Comparison of ENCODE assay signal across 22 cellular contexts in genomic region chr7:33742999-33743587, GRCh38.
DNase-seq lines count a peak whose midpoint lies in the region; ATAC-seq and TF ChIP-seq lines count a peak whose summit lies in the region.
"Had no signal": no experiment of that assay in that cellular context is flagged by ENCODE, and none has a peak within 500 bp of the region (broad histone marks: within the 10 kb centered on the region; RNA-seq: fewer than 3 reads in every experiment).

No MANE protein-coding gene starts in this region.

- H3K27me3 Mint-ChIP-seq in MCF 10A (ENCODE audit: insufficient read depth, unreplicated experiment) (no peaks in the 10 kb centered on the region), neural progenitor cell (ENCODE audit: insufficient read depth, low read depth) (peaks cover 2% of the 10 kb centered on the region)
- H3K27me3 Mint-ChIP-seq: dendritic cell treated with granulocyte-macrophage colony-stimulating factor and Interleukin-4, amounts not matched to agents 40 ng/mL and 50 ng/mL, for 4 days; stimulated activated memory B cell treated with anti-CD40 and anti-IgM and Interleukin-4, amounts not matched to agents 10 μg/mL and 1 μg/mL and 100 μg/mL, for 72 hours had no signal

- H3K27ac Mint-ChIP-seq in MCF 10A (ENCODE audit: low read depth, unreplicated experiment) (peak overlapping the region; percentile 90), neural progenitor cell (no peak overlapping the region)
- H3K27ac Mint-ChIP-seq: dendritic cell treated with granulocyte-macrophage colony-stimulating factor and Interleukin-4, amounts not matched to agents 40 ng/mL and 50 ng/mL, for 4 days; progenitor cell of endocrine pancreas; stimulated activated memory B cell treated with anti-CD40 and anti-IgM and Interleukin-4, amounts not matched to agents 10 μg/mL and 1 μg/mL and 100 μg/mL, for 72 hours had no signal

- H3K36me3 Mint-ChIP-seq in MCF 10A (ENCODE audit: insufficient read depth, unreplicated experiment) (peaks cover 5% of the 10 kb centered on the region), neural progenitor cell (no peaks in the 10 kb centered on the region)
- H3K36me3 Mint-ChIP-seq: stimulated activated memory B cell treated with anti-CD40 and anti-IgM and Interleukin-4, amounts not matched to agents 10 μg/mL and 1 μg/mL and 100 μg/mL, for 72 hours had no signal

- POLR2A ChIA-PET in MCF 10A (lab: Yijun Ruan, JAX), result interaction anchor here (0.5 to 1.4 kb wide), 7 partner anchors 15 to 500 kb away, joined by 3 to 6 read pairs (median 3); no protein-coding TSS in a partner anchor

- ATAC-seq in foreskin keratinocyte (peak; percentile 27), upper lobe of left lung (ENCODE audit: low FRiP score in 2 of 2) (no peak), HG02623 (IDR thresholded peaks at IDR 0.05; ENCODE audit: unreplicated experiment) (no peak), GM21423 (IDR thresholded peaks at IDR 0.05; ENCODE audit: unreplicated experiment) (no peak)
- ATAC-seq: stimulated activated memory B cell treated with anti-CD40 and anti-IgM and Interleukin-4, amounts not matched to agents 10 μg/mL and 1 μg/mL and 100 μg/mL, for 72 hours had no signal

- no peaks in the 10 kb centered on the region for H3K4me1 ChIP-seq in breast epithelium
- H3K4me1 ChIP-seq in foreskin keratinocyte, result peaks cover 3% of the 10 kb centered on the region
- no peaks in the 10 kb centered on the region for H3K4me1 ChIP-seq in neural progenitor cell
- peaks cover 0 to 13% (median 7%) of the 10 kb centered on the region in 4 donors for H3K4me1 ChIP-seq in upper lobe of left lung
- H3K4me1 ChIP-seq: BE2C, uterus had no signal

- no peak overlapping the region for H3K4me2 ChIP-seq in neural progenitor cell

- no peak overlapping the region for H3K9ac ChIP-seq in neural progenitor cell

- H3K27me3 ChIP-seq in breast epithelium (no peaks in the 10 kb centered on the region), foreskin keratinocyte (no peaks in the 10 kb centered on the region), neural progenitor cell (no peaks in the 10 kb centered on the region), upper lobe of left lung (no peaks in the 10 kb centered on the region)
- H3K27me3 ChIP-seq: BE2C, cardiac muscle cell, uterus had no signal

- DNase-seq in MCF 10A (ENCODE audit: unreplicated experiment) (no peak), breast epithelium (ENCODE audit: low spot score in 2 of 2) (no peak), foreskin keratinocyte (no peak), neural progenitor cell (ENCODE audit: low spot score) (no peak), upper lobe of left lung (no peak), HT-29 (ENCODE audit: low spot score) (no peak)
- DNase-seq: activated naive CD4-positive, alpha-beta T cell treated with anti-CD3 and anti-CD28 coated beads, Interleukin-2, amount 50 U/mL, for 16 hours; BE2C; head of caudate nucleus; left ventricle myocardium inferior; midbrain; NCI-H187 treated with DMSO at 0.1 percent for 48 hours; small intestine; stimulated activated CD4-positive, alpha-beta T cell treated with anti-CD3 and anti-CD28 coated beads, Interleukin-2, amount 100 ng/mL, for 48 hours; uterus had no signal

- TF ChIP-seq EP300 in upper lobe of left lung (IDR thresholded peaks at IDR 0.05), result no peak

- H3K4me1 Mint-ChIP-seq in MCF 10A (ENCODE audit: insufficient read depth, unreplicated experiment) (peaks cover 23% of the 10 kb centered on the region), neural progenitor cell (no peaks in the 10 kb centered on the region)
- H3K4me1 Mint-ChIP-seq: neural crest cell; stimulated activated memory B cell treated with anti-CD40 and anti-IgM and Interleukin-4, amounts not matched to agents 10 μg/mL and 1 μg/mL and 100 μg/mL, for 72 hours had no signal

- no peaks in the 10 kb centered on the region for H3K36me3 ChIP-seq in breast epithelium
- H3K36me3 ChIP-seq in neural progenitor cell, result no peaks in the 10 kb centered on the region
- H3K36me3 ChIP-seq in upper lobe of left lung, result no peaks in the 10 kb centered on the region
- H3K36me3 ChIP-seq: BE2C, cardiac muscle cell, left ventricle myocardium inferior, uterus had no signal

- TF ChIP-seq CTCF in MCF 10A (IDR thresholded peaks at IDR 0.05; ENCODE audit: unreplicated experiment) (no peak), breast epithelium (IDR thresholded peaks at IDR 0.05) (no peak), foreskin keratinocyte (conservative IDR thresholded peaks at IDR 0.05) (no peak), neural progenitor cell (IDR thresholded peaks at IDR 0.05) (no peak), upper lobe of left lung (IDR thresholded peaks at IDR 0.05) (no peak)

- 85 to 89% methylated on average over 4 of the region's 4 CpGs for WGBS in upper lobe of left lung, 2 donors

- no peaks in the 10 kb centered on the region for H3F3A ChIP-seq in neural progenitor cell (ENCODE audit: low read depth)

- BruUV-seq in MCF 10A (replicated peaks; lab: Mats Ljungman, UMichigan), result no TSS peak

- intact Hi-C loops in MCF 10A (cut with micrococcal nuclease), result no loop called here
- intact Hi-C loops in breast epithelium (cut with DNase I; ENCODE audit: low total_unique reads), result no loop called here

- H4K20me1 ChIP-seq in neural progenitor cell (ENCODE audit: low read depth), result no peaks in the 10 kb centered on the region

- no peaks in the 10 kb centered on the region for H3K9me3 ChIP-seq in breast epithelium
- no peaks in the 10 kb centered on the region for H3K9me3 ChIP-seq in neural progenitor cell (ENCODE audit: low read depth)
- no peaks in the 10 kb centered on the region for H3K9me3 ChIP-seq in upper lobe of left lung
- H3K9me3 ChIP-seq: BE2C, left ventricle myocardium inferior, uterus had no signal

- no peaks in the 10 kb centered on the region for H3K9me3 Mint-ChIP-seq in MCF 10A (ENCODE audit: unreplicated experiment)
- H3K9me3 Mint-ChIP-seq in neural progenitor cell, result no peaks in the 10 kb centered on the region
- H3K9me3 Mint-ChIP-seq: dendritic cell treated with granulocyte-macrophage colony-stimulating factor and Interleukin-4, amounts not matched to agents 40 ng/mL and 50 ng/mL, for 4 days had no signal

- peak overlapping the region; percentile 12 for H3K4me3 Mint-ChIP-seq in MCF 10A (ENCODE audit: unreplicated experiment)
- no peak overlapping the region for H3K4me3 Mint-ChIP-seq in neural progenitor cell
- H3K4me3 Mint-ChIP-seq: dendritic cell treated with granulocyte-macrophage colony-stimulating factor and Interleukin-4, amounts not matched to agents 40 ng/mL and 50 ng/mL, for 4 days; neural crest cell; stimulated activated memory B cell treated with anti-CD40 and anti-IgM and Interleukin-4, amounts not matched to agents 10 μg/mL and 1 μg/mL and 100 μg/mL, for 72 hours had no signal

- peak overlapping the region; percentile 19 for H2AFZ ChIP-seq in neural progenitor cell (replicated peaks)

- no peaks in the 10 kb centered on the region for H3K79me2 ChIP-seq in neural progenitor cell (ENCODE audit: low read depth)

- TF ChIP-seq POLR2A in breast epithelium (IDR thresholded peaks at IDR 0.05), result no peak
- no peak for TF ChIP-seq POLR2A in upper lobe of left lung (IDR thresholded peaks at IDR 0.05)

- CTCF ChIA-PET in MCF 10A (lab: Yijun Ruan, JAX), result interaction anchor here (0.7 to 2.2 kb wide), 13 partner anchors 11 to 559 kb away, joined by 3 to 12 read pairs (median 4); no protein-coding TSS in a partner anchor

- H3K27ac ChIP-seq in breast epithelium, result no peak overlapping the region
- H3K27ac ChIP-seq in foreskin keratinocyte, result no peak overlapping the region
- H3K27ac ChIP-seq in neural progenitor cell, result no peak overlapping the region
- H3K27ac ChIP-seq in upper lobe of left lung, result peak overlapping the region in 3 of 4 donors; percentile 14 to 71 (median 42)
- H3K27ac ChIP-seq: cardiac muscle cell, left ventricle myocardium inferior, uterus had no signal

- H3K4me3 ChIP-seq in breast epithelium, result no peak overlapping the region
- H3K4me3 ChIP-seq in neural progenitor cell, result no peak overlapping the region
- no peak overlapping the region for H3K4me3 ChIP-seq in upper lobe of left lung
- H3K4me3 ChIP-seq: cardiac muscle cell, left ventricle myocardium inferior, uterus had no signal

Comparison
In these comparisons a context has a peak if more than half of its experiments do, and no peak if none do; other contexts are left out.
1. H3K27ac ChIP-seq: peak in upper lobe of left lung (3 of 4); none in breast epithelium (0 of 2), foreskin keratinocyte (single experiment) and neural progenitor cell (single experiment).